ENCODE assay signal across 26 cellular contexts in the genomic region with DNA sequence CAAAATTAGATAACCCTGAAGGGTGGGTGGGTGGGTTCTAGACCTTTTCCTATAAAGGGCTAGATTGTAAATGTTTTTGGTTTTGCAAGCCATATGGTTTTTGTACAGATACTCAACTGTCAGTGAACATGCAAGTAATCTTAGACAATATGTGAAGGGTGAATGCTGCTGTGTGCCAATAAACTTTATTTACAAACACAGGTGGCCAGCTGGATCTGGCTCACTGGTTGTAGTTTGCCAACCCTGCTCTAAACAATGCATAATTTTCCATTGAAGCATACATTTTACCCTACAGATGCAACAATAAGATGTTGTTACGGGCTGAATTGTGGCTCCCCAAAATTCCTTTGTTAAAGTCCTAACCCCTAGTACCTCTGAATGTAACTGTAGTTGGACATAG.
"Had no signal": no experiment of that assay in that cellular context is flagged by ENCODE, and none has a peak within 500 bp of the region (broad histone marks: within the 10 kb centered on the region; RNA-seq: fewer than 3 reads in every experiment).

No MANE protein-coding gene starts in this region.

- H3K27me3 Mint-ChIP-seq: activated CD4-positive, alpha-beta T cell treated with anti-CD3 and anti-CD28 coated beads, Interleukin-2, amount 10 ng/mL, durations not matched to agents 24 days and 14 days; activated naive CD4-positive, alpha-beta T cell treated with anti-CD3 and anti-CD28 coated beads, Interleukin-2, amount 50 U/mL, for 24 hours; progenitor cell of endocrine pancreas; type B pancreatic cell had no signal

- H3K27ac Mint-ChIP-seq: activated naive CD8-positive, alpha-beta T cell treated with anti-CD3 and anti-CD28 coated beads, Interleukin-2, amount 50 U/mL, for 24 hours; nephron progenitor cell; progenitor cell of endocrine pancreas had no signal

- H3K27me3 ChIP-seq: breast epithelium, esophagus muscularis mucosa, neutrophil, ovary, spleen, vagina had no signal

- H3K36me3 ChIP-seq: breast epithelium, esophagus muscularis mucosa, left ventricle myocardium inferior, neutrophil, ovary, spleen, vagina had no signal

- H3K4me3 Mint-ChIP-seq: activated CD4-positive, alpha-beta memory T cell treated with anti-CD3 and anti-CD28 coated beads for 36 hours; activated CD4-positive, alpha-beta T cell treated with anti-CD3 and anti-CD28 coated beads, Interleukin-2, amount 10 ng/mL, durations not matched to agents 24 days and 14 days; activated naive CD4-positive, alpha-beta T cell treated with anti-CD3 and anti-CD28 coated beads, Interleukin-2, amount 50 U/mL, for 24 hours; activated naive CD8-positive, alpha-beta T cell treated with anti-CD3 and anti-CD28 coated beads, Interleukin-2, amount 50 U/mL, for 24 hours; nephron progenitor cell; type B pancreatic cell had no signal

- H3K9me3 ChIP-seq: breast epithelium, esophagus muscularis mucosa, left ventricle myocardium inferior, mucosa of descending colon, neutrophil, ovary, spleen, vagina had no signal

- H3K27ac ChIP-seq: left ventricle myocardium inferior, neutrophil, ovary, spleen, vagina had no signal

- H3K4me3 ChIP-seq: breast epithelium, esophagus muscularis mucosa, left ventricle myocardium inferior, mucosa of descending colon, ovary, spleen, vagina had no signal

- H3K36me3 Mint-ChIP-seq: activated naive CD4-positive, alpha-beta T cell treated with anti-CD3 and anti-CD28 coated beads, Interleukin-2, amount 50 U/mL, for 24 hours; type B pancreatic cell had no signal

- H3K9me3 Mint-ChIP-seq: activated naive CD4-positive, alpha-beta T cell treated with anti-CD3 and anti-CD28 coated beads, Interleukin-2, amount 50 U/mL, for 24 hours; nephron progenitor cell; T-helper 1 cell treated with Interleukin-12 subunit alpha and Interleukin-12 subunit beta and Interleukin-4 antibody, amounts not matched to agents 30 μg/mL and 1 μg/mL, for 36 hours; type B pancreatic cell had no signal

- DNase-seq: activated CD4-positive, alpha-beta memory T cell treated with anti-CD3 and anti-CD28 coated beads for 36 hours; activated CD4-positive, alpha-beta T cell treated with anti-CD3 and anti-CD28 coated beads, Interleukin-2, amount 10 ng/mL, durations not matched to agents 24 days and 14 days; activated CD4-positive, CD25-positive, alpha-beta regulatory T cell treated with anti-CD3 and anti-CD28 coated beads, Interleukin-2, amount 50 U/mL, for 72 hours; activated CD8-positive, alpha-beta memory T cell treated with anti-CD3 and anti-CD28 coated beads, Interleukin-2, amount 50 U/mL, for 4 hours; activated naive CD8-positive, alpha-beta T cell treated with anti-CD3 and anti-CD28 coated beads, Interleukin-2, amount 50 U/mL, for 24 hours; activated T-cell treated with anti-CD3 and anti-CD28 coated beads, Interleukin-2, amount 50 U/mL, for 1 hour; central memory CD4-positive, alpha-beta T cell; dermis blood vessel endothelial cell; effector CD4-positive, alpha-beta T cell; foreskin melanocyte; left ventricle myocardium inferior; mucosa of descending colon; nephron progenitor cell; ovary; spleen; stimulated activated naive CD4-positive, alpha-beta T cell treated with Interleukin-2 at 50 U/mL for 16 hours; SW 1271; T-helper 9 cell had no signal
